Comparison of ENCODE assay signal across 23 cellular contexts in genomic region chr7:116704650-116705049, GRCh38. TPM values are rescaled to one million over a fixed set of nuclear protein-coding genes. Genes with fewer than 3 reads are reported as not detected.
DNase-seq lines count a peak whose midpoint lies in the region; ATAC-seq, FAIRE-seq and TF ChIP-seq lines count a peak whose summit lies in the region.
"Had no signal": no experiment of that assay in that cellular context is flagged by ENCODE, and none has a peak within 500 bp of the region (broad histone marks: within the 10 kb centered on the region; RNA-seq: fewer than 3 reads in every experiment).

No MANE protein-coding gene starts in this region.

- H3K9me3 ChIP-seq in GM23248 (ENCODE audit: low read depth): no peaks in the 10 kb centered on the region
- no peaks in the 10 kb centered on the region for H3K9me3 ChIP-seq in K562 (replicated peaks; ENCODE audit: control insufficient read depth, insufficient read depth, low read depth, low read length)
- H3K9me3 ChIP-seq in gastrocnemius medialis: no peaks in the 10 kb centered on the region
- H3K9me3 ChIP-seq: SJSA1 had no signal

- H4K20me1 ChIP-seq in GM23248 (ENCODE audit: insufficient read depth) (no peaks in the 10 kb centered on the region), K562 (replicated peaks; ENCODE audit: control insufficient read depth, insufficient read depth, low read length) (no peaks in the 10 kb centered on the region)

- H2AFZ ChIP-seq in GM23248 (no peak overlapping the region), K562 (ENCODE audit: low read depth, low read length) (no peak overlapping the region)

- POLR2A ChIA-PET in K562 (lab: Yijun Ruan, JAX): interaction anchor here (0.6 kb wide), 1 partner anchor 22 kb away, joined by 3 read pairs; no protein-coding TSS in a partner anchor

- H3K36me3 Mint-ChIP-seq in HFFc6 (ENCODE audit: low read depth): peaks cover 56% of the 10 kb centered on the region

- WGBS in GM23248 (ENCODE audit: low coverage in 1 of 2, low lambda C conversion rate in 2 of 2, missing lambda C conversion rate in 2 of 2), 2 experiments: 88 to 94% methylated on average over 1 of the region's 1 CpG
- WGBS in K562 (ENCODE audit: insufficient coverage, low coverage, missing lambda C conversion rate): 0% methylated on average over 1 of the region's 1 CpG

- FAIRE-seq in K562 (lab: Jason Lieb, UNC): no peak
- FAIRE-seq: GM12892, H1 had no signal

- CTCF ChIA-PET in K562 (lab: Yijun Ruan, JAX; ENCODE audit: low intra/inter-chr PET ratio): no interaction called here

- TF ChIP-seq CTCF in HFFc6 (IDR thresholded peaks at IDR 0.05) (no peak), K562 (IDR thresholded peaks at IDR 0.05 in 2 of 3, conservative IDR thresholded peaks at IDR 0.05 in 1 of 3; ENCODE audit: insufficient read depth in 2 of 3, low read depth in 1 of 3, low read length in 3 of 3) (no peak), gastrocnemius medialis (IDR thresholded peaks at IDR 0.05 in 4 of 5, conservative IDR thresholded peaks at IDR 0.05 in 1 of 5) (no peak)

- H3K9ac ChIP-seq in GM23248 (no peak overlapping the region), K562 (ENCODE audit: insufficient read depth in 1 of 2, low read depth in 2 of 2, low read length in 2 of 2) (no peak overlapping the region)
- H3K9ac ChIP-seq: KMS-11 had no signal

- H3K4me2 ChIP-seq in GM23248 (ENCODE audit: unreplicated experiment) (peak overlapping the region; percentile 3), K562 (ENCODE audit: insufficient read depth, low read length) (no peak overlapping the region)
- H3K4me2 ChIP-seq: KMS-11 had no signal

- no peaks in the 10 kb centered on the region for H3K9me2 ChIP-seq in GM23248 (ENCODE audit: insufficient read depth)

- TF ChIP-seq RAD21 in K562 (CRISPR knock-in tag; conservative IDR thresholded peaks at IDR 0.05 in 1 of 2, IDR thresholded peaks at IDR 0.05 in 1 of 2): no peak

- intact Hi-C loops in K562 (cut with micrococcal nuclease): no loop called here
- intact Hi-C loops in gastrocnemius medialis (cut with DNase I; ENCODE audit: low total_unique reads): loop anchor here (5.0 kb wide), 1 partner anchor 32 kb away; the partner anchor contains the start of gene MET

- H3K4me3 ChIP-seq in GM23248 (no peak overlapping the region), K562 (no peak overlapping the region), gastrocnemius medialis (no peak overlapping the region)
- H3K4me3 ChIP-seq: SJSA1 had no signal

- in situ Hi-C loops in GM23248 (cut with MboI) (no loop called here), K562 (cut with MboI) (no loop called here), gastrocnemius medialis (cut with MboI; ENCODE audit: low sequenced_read_pairs in 4 of 4) (no loop called here)

- BruUV-seq in K562 (replicated peaks; lab: Mats Ljungman, UMichigan): no TSS peak

- no peak for ATAC-seq in K562
- no peak for ATAC-seq in gastrocnemius medialis
- ATAC-seq in stimulated activated naive CD8-positive, alpha-beta T cell treated with anti-CD3 and anti-CD28 coated beads, Interleukin-15, Interleukin-2, amounts not matched to agents 100 U/mL and 50 U/mL, for 24 hours: no peak

- no peaks in the 10 kb centered on the region for H3K9me1 ChIP-seq in K562 (ENCODE audit: control insufficient read depth, insufficient read depth, low read length)

- H3K36me3 ChIP-seq in GM23248 (ENCODE audit: low read depth) (peaks cover 14% of the 10 kb centered on the region; the same call in 1 of the 2 replicates), K562 (ENCODE audit: control insufficient read depth, insufficient read depth, low read length) (no peaks in the 10 kb centered on the region), gastrocnemius medialis (no peaks in the 10 kb centered on the region)
- H3K36me3 ChIP-seq: SJSA1 had no signal

- TF ChIP-seq POLR2A in K562 (conservative IDR thresholded peaks at IDR 0.05): no peak
- no peak for TF ChIP-seq POLR2A in gastrocnemius medialis (IDR thresholded peaks at IDR 0.05)

- H3K9me3 Mint-ChIP-seq in HFFc6: no peaks in the 10 kb centered on the region

- H3K79me2 ChIP-seq in GM23248 (ENCODE audit: insufficient read depth) (peaks cover 64% of the 10 kb centered on the region), K562 (ENCODE audit: control insufficient read depth, insufficient read depth, low read length) (no peaks in the 10 kb centered on the region)

- H3K27ac ChIP-seq in GM23248: no peak overlapping the region
- H3K27ac ChIP-seq in K562 (ENCODE audit: extremely low read depth, low read depth, low read length): no peak overlapping the region
- peak overlapping the region; percentile 22 to 78 (median 56) for H3K27ac ChIP-seq in gastrocnemius medialis
- H3K27ac ChIP-seq: KMS-11, SJSA1 had no signal

- peak overlapping the region; percentile 27 for H3K27ac Mint-ChIP-seq in HFFc6

- no peak for TF ChIP-seq EP300 in K562 (IDR thresholded peaks at IDR 0.05; ENCODE audit: low read length)

- H3K27me3 ChIP-seq in GM23248 (replicated peaks; ENCODE audit: insufficient read depth) (no peaks in the 10 kb centered on the region), K562 (ENCODE audit: control insufficient read depth in 2 of 2, insufficient read depth in 2 of 2, low read length in 2 of 2) (peaks cover 1 to 4% of the 10 kb centered on the region in 2 experiments; a peak in 3 of 5 replicates), gastrocnemius medialis (no peaks in the 10 kb centered on the region)

- H3F3A ChIP-seq in GM23248 (ENCODE audit: insufficient read depth): peaks cover 32% of the 10 kb centered on the region

- H3K27me3 Mint-ChIP-seq in HFFc6 (ENCODE audit: insufficient read depth): no peaks in the 10 kb centered on the region

- peaks cover 48% of the 10 kb centered on the region for H3K4me1 ChIP-seq in GM23248 (ENCODE audit: insufficient read depth)
- H3K4me1 ChIP-seq in K562 (replicated peaks in 1 of 2; ENCODE audit: control insufficient read depth in 2 of 2, insufficient read depth in 2 of 2, low read length in 2 of 2): no peaks in the 10 kb centered on the region
- H3K4me1 ChIP-seq in gastrocnemius medialis: peaks cover 66 to 90% of the 10 kb centered on the region in 2 donors

- peaks cover 89% of the 10 kb centered on the region for H3K4me1 Mint-ChIP-seq in HFFc6 (ENCODE audit: low read depth)

- peak overlapping the region; percentile 15 for H3K4me3 Mint-ChIP-seq in HFFc6

- no peak for DNase-seq in GM23248
- no peak for DNase-seq in HFFc6
- DNase-seq in K562 (ENCODE audit: extremely low read depth in 1 of 4, low spot score in 3 of 4): no peak
- no peak for DNase-seq in gastrocnemius medialis
- DNase-seq in 8988T: no peak
- no peak for DNase-seq in NCI-H510A (lab: John Stamatoyannopoulos, UW)
- no peak for DNase-seq in stimulated activated naive CD8-positive, alpha-beta T cell treated with anti-CD3 and anti-CD28 coated beads, Interleukin-15, Interleukin-2, amounts not matched to agents 100 U/mL and 50 U/mL, for 24 hours
- DNase-seq: DMS153, DND-41, IMR-90, NCI-H1092 treated with DMSO at 0.1 percent for 48 hours, NCI-H1436 treated with DMSO at 0.1 percent for 48 hours, NCI-H187 treated with DMSO at 0.1 percent for 48 hours, NCI-H2171 treated with DMSO at 0.1 percent for 48 hours, NCI-H345, NCI-H524, NCI-H774, Right ventricle myocardium superior, T-helper 1 cell had no signal

TF ChIP-seq in K562, 482 proteins besides CTCF, POLR2A, EP300 and RAD21:
- TF ChIP-seq ZNF316 (IDR thresholded peaks at IDR 0.05) (peak; percentile 52; the same call in 1 of the 2 replicates), ARHGAP35 (IDR thresholded peaks at IDR 0.05; ENCODE audit: partially characterized antibody) (no peak)

RNA-seq across cellular contexts. Expression of gene MET, which starts 32.7 kb away (rescaled TPM):
- total RNA-seq in GM23248 (2014; rRNA removed; shearing (Covaris generic)): 62.3 and 68.8 TPM in 2 replicates
- 25.3 and 27.6 TPM in 2 replicates for polyA plus RNA-seq in GM23248 (2016; fragmentation: Nextera tagmentation; extraction: Ambion mirVana)
- 100 to 1,000 TPM; 101 to 149 (median 129) TPM for total RNA-seq in HFFc6 (2021; fragmentation: NEBNext Ultra II Directional; extraction: Animal tissue kit (Norgen Biotek cat#: 25700))
- total RNA-seq in K562 (2011; cell fraction: chromatin; rRNA removed; ENCODE audit: low replicate concordance): 0.97 and 1.1 TPM in 2 replicates
- total RNA-seq in K562 (2011; cell fraction: nucleolus; rRNA removed): 0.66 and 0.83 TPM in 2 replicates
- total RNA-seq in K562 (2011; cell fraction: nucleoplasm; rRNA removed): 1.3 and 1.9 TPM in 2 replicates
- 0.86 and 1.5 TPM in 2 replicates for total RNA-seq in K562 (2014; rRNA removed)
- 0.70 and 0.84 TPM in 2 replicates for total RNA-seq in K562 (2014; rRNA removed; fragmentation: Illumina TruSeq; extraction: Trizol)
- total RNA-seq in K562 (2015; rRNA removed; fragmentation: Illumina TruSeq; extraction: Trizol): 0.83 and 1.1 TPM in 2 replicates
- total RNA-seq in K562 (2021): 0.65 and 1.2 TPM in 2 replicates
- 0.22 and 2.4 TPM in 2 replicates for polyA plus RNA-seq in K562 (2011; rRNA removed)
- polyA plus RNA-seq in K562 (2011; cell fraction: cytosol; rRNA removed): 0.21 and 0.69 TPM in 2 replicates
- 0.48 and 0.97 TPM in 2 replicates for polyA plus RNA-seq in K562 (2011; cell fraction: nucleus; rRNA removed)
- polyA plus RNA-seq in K562 (2012): 1.5 and 2.0 TPM in 2 replicates
- polyA plus RNA-seq in K562 (2014; fragmentation: Illumina TruSeq; extraction: Trizol): 1.1 and 1.3 TPM in 2 replicates
- 1 to 10 TPM; 1.3 to 1.5 TPM for polyA plus RNA-seq in K562 (2014; fragmentation: Nextera tagmentation; extraction: Ambion mirVana)
- polyA plus RNA-seq in K562 (2014; rRNA removed): 0.47 and 0.90 TPM in 2 replicates
- polyA minus RNA-seq in K562 (2011; rRNA and poly(A)+ RNA removed): 0.90 and 2.0 TPM in 2 replicates
- 1.0 and 1.3 TPM in 2 replicates for polyA minus RNA-seq in K562 (2011; cell fraction: cytosol; rRNA and poly(A)+ RNA removed)
- 1.3 and 2.2 TPM in 2 replicates for polyA minus RNA-seq in K562 (2011; cell fraction: nucleus; rRNA and poly(A)+ RNA removed)
- total RNA-seq in gastrocnemius medialis: 10 to 100 TPM; 15.9 to 36.8 (median 28.7) TPM

Comparison
In these comparisons a context has a peak if more than half of its experiments do, and no peak if none do; other contexts are left out.
1. H3K27ac ChIP-seq: peak in gastrocnemius medialis (4 of 4); none in GM23248 (single experiment) and K562 (single experiment).
2. RNA of gene MET, which starts 32.7 kb away (total RNA-seq): 101 to 149 TPM in HFFc6, 62.3 to 68.8 TPM in GM23248 and 15.9 to 36.8 TPM in gastrocnemius medialis; 0.65 to 1.9 TPM in K562; every median in the first group is over 4 times any median in the second.